20 cellular contexts compared by ENCODE assay signal in genomic region chr18:38301621-38302020, GRCh38.
DNase-seq lines count a peak whose midpoint lies in the region; ATAC-seq, FAIRE-seq and TF ChIP-seq lines count a peak whose summit lies in the region.
"Had no signal": no experiment of that assay in that cellular context is flagged by ENCODE, and none has a peak within 500 bp of the region (broad histone marks: within the 10 kb centered on the region; RNA-seq: fewer than 3 reads in every experiment).

No MANE protein-coding gene starts in this region.

- DNase-seq in A172 (ENCODE audit: low spot score) = peak; percentile 11
- DNase-seq in NCI-H226 = peak; percentile 59
- DNase-seq in bronchial epithelial cell (ENCODE audit: low read depth) = peak; percentile 84
- DNase-seq in kidney tubule cell (ENCODE audit: low spot score) = peak; percentile 18
- no peak for DNase-seq in caudate nucleus (lab: John Stamatoyannopoulos, UW)
- DNase-seq in activated naive CD4-positive, alpha-beta T cell treated with anti-CD3 and anti-CD28 coated beads, Interleukin-2, amount 10 ng/mL, durations not matched to agents 7 days and 5 days = no peak
- DNase-seq in stimulated activated naive CD8-positive, alpha-beta T cell treated with anti-CD3 and anti-CD28 coated beads, Interleukin-15, amount 100 ng/mL, for 72 hours = no peak
- DNase-seq: CD8-positive, alpha-beta memory T cell; DMS79 treated with DMSO at 0.1 percent for 48 hours; NCI-H1048; NCI-H1436 treated with DMSO at 0.1 percent for 48 hours; NCI-H2081; NCI-H510A treated with DMSO at 0.1 percent for 48 hours; NCI-H82; SHP77 treated with DMSO at 0.1 percent for 48 hours had no signal

- H3K27ac ChIP-seq in caudate nucleus (ENCODE audit: low read depth, low read length) = no peak overlapping the region
- H3K27ac ChIP-seq: A549; BLaER1 treated with 17β-estradiol and CSF1 and Interleukin-3, amounts not matched to agents 10 nM and 100 nM had no signal

- FAIRE-seq in bronchial epithelial cell (lab: Jason Lieb, UNC) = peak; percentile 55
- FAIRE-seq: A549, K562 had no signal

- TF ChIP-seq CTCF in bronchial epithelial cell (IDR thresholded peaks at IDR 0.05; ENCODE audit: insufficient read depth, low read length, severe bottlenecking) = no peak

- no peak overlapping the region for H3K4me3 Mint-ChIP-seq in activated naive CD4-positive, alpha-beta T cell treated with anti-CD3 and anti-CD28 coated beads, Interleukin-2, amount 10 ng/mL, durations not matched to agents 7 days and 5 days
- H3K4me3 Mint-ChIP-seq in stimulated activated naive CD8-positive, alpha-beta T cell treated with anti-CD3 and anti-CD28 coated beads, Interleukin-15, amount 100 ng/mL, for 72 hours = no peak overlapping the region
- H3K4me3 Mint-ChIP-seq: CD8-positive, alpha-beta memory T cell; GM23338 had no signal

- CTCF ChIA-PET in activated naive CD4-positive, alpha-beta T cell treated with anti-CD3 and anti-CD28 coated beads, Interleukin-2, amount 10 ng/mL, durations not matched to agents 7 days and 5 days (lab: Charles Lee) = no interaction called here

- H3K27ac Mint-ChIP-seq in activated naive CD4-positive, alpha-beta T cell treated with anti-CD3 and anti-CD28 coated beads, Interleukin-2, amount 10 ng/mL, durations not matched to agents 7 days and 5 days = no peak overlapping the region
- H3K27ac Mint-ChIP-seq in stimulated activated naive CD8-positive, alpha-beta T cell treated with anti-CD3 and anti-CD28 coated beads, Interleukin-15, amount 100 ng/mL, for 72 hours = no peak overlapping the region
- H3K27ac Mint-ChIP-seq: GM23338 had no signal

- H3K36me3 ChIP-seq in bronchial epithelial cell (ENCODE audit: control insufficient read depth, insufficient read depth, low read length) = no peaks in the 10 kb centered on the region
- H3K36me3 ChIP-seq: BLaER1 treated with 17β-estradiol and CSF1 and Interleukin-3, amounts not matched to agents 10 nM and 100 nM had no signal

- peaks cover 6% of the 10 kb centered on the region for H3K9me3 Mint-ChIP-seq in activated naive CD4-positive, alpha-beta T cell treated with anti-CD3 and anti-CD28 coated beads, Interleukin-2, amount 10 ng/mL, durations not matched to agents 7 days and 5 days
- H3K9me3 Mint-ChIP-seq in stimulated activated naive CD8-positive, alpha-beta T cell treated with anti-CD3 and anti-CD28 coated beads, Interleukin-15, amount 100 ng/mL, for 72 hours = peaks cover 0 to 8% of the 10 kb centered on the region in 2 donors

- no peak overlapping the region for H3K4me3 ChIP-seq in bronchial epithelial cell (ENCODE audit: low read depth, low read length)
- H3K4me3 ChIP-seq: A549; BLaER1 treated with 17β-estradiol and CSF1 and Interleukin-3, amounts not matched to agents 10 nM and 100 nM; GM23338; K562 had no signal

- H3K4me1 Mint-ChIP-seq in activated naive CD4-positive, alpha-beta T cell treated with anti-CD3 and anti-CD28 coated beads, Interleukin-2, amount 10 ng/mL, durations not matched to agents 7 days and 5 days = no peaks in the 10 kb centered on the region
- H3K4me1 Mint-ChIP-seq in stimulated activated naive CD8-positive, alpha-beta T cell treated with anti-CD3 and anti-CD28 coated beads, Interleukin-15, amount 100 ng/mL, for 72 hours = no peaks in the 10 kb centered on the region
- H3K4me1 Mint-ChIP-seq: CD8-positive, alpha-beta memory T cell; GM23338 had no signal

- H3K27me3 ChIP-seq in bronchial epithelial cell (ENCODE audit: control insufficient read depth, insufficient read depth, low read length) = no peaks in the 10 kb centered on the region
- H3K27me3 ChIP-seq: BLaER1 treated with 17β-estradiol and CSF1 and Interleukin-3, amounts not matched to agents 10 nM and 100 nM had no signal

- no peaks in the 10 kb centered on the region for H3K36me3 Mint-ChIP-seq in activated naive CD4-positive, alpha-beta T cell treated with anti-CD3 and anti-CD28 coated beads, Interleukin-2, amount 10 ng/mL, durations not matched to agents 7 days and 5 days
- H3K36me3 Mint-ChIP-seq: CD8-positive, alpha-beta memory T cell had no signal

- ATAC-seq in stimulated activated naive CD8-positive, alpha-beta T cell treated with anti-CD3 and anti-CD28 coated beads, Interleukin-15, amount 100 ng/mL, for 72 hours = no peak
- ATAC-seq: A549, GM23338, HCT116, K562 had no signal

- no peaks in the 10 kb centered on the region for H3K27me3 Mint-ChIP-seq in activated naive CD4-positive, alpha-beta T cell treated with anti-CD3 and anti-CD28 coated beads, Interleukin-2, amount 10 ng/mL, durations not matched to agents 7 days and 5 days
- no peaks in the 10 kb centered on the region for H3K27me3 Mint-ChIP-seq in stimulated activated naive CD8-positive, alpha-beta T cell treated with anti-CD3 and anti-CD28 coated beads, Interleukin-15, amount 100 ng/mL, for 72 hours
- H3K27me3 Mint-ChIP-seq: CD8-positive, alpha-beta memory T cell had no signal

Comparison
In these comparisons a context has a peak if more than half of its experiments do, and no peak if none do; other contexts are left out.
1. DNase-seq: peak in A172 (single experiment), NCI-H226 (single experiment), bronchial epithelial cell (single experiment) and kidney tubule cell (single experiment); none in caudate nucleus (0 of 61), activated naive CD4-positive, alpha-beta T cell treated with anti-CD3 and anti-CD28 coated beads, Interleukin-2, amount 10 ng/mL, durations not matched to agents 7 days and 5 days (single experiment) and stimulated activated naive CD8-positive, alpha-beta T cell treated with anti-CD3 and anti-CD28 coated beads, Interleukin-15, amount 100 ng/mL, for 72 hours (0 of 2).